Comparison of ENCODE assay signal across 8 cellular contexts in the genomic region with DNA sequence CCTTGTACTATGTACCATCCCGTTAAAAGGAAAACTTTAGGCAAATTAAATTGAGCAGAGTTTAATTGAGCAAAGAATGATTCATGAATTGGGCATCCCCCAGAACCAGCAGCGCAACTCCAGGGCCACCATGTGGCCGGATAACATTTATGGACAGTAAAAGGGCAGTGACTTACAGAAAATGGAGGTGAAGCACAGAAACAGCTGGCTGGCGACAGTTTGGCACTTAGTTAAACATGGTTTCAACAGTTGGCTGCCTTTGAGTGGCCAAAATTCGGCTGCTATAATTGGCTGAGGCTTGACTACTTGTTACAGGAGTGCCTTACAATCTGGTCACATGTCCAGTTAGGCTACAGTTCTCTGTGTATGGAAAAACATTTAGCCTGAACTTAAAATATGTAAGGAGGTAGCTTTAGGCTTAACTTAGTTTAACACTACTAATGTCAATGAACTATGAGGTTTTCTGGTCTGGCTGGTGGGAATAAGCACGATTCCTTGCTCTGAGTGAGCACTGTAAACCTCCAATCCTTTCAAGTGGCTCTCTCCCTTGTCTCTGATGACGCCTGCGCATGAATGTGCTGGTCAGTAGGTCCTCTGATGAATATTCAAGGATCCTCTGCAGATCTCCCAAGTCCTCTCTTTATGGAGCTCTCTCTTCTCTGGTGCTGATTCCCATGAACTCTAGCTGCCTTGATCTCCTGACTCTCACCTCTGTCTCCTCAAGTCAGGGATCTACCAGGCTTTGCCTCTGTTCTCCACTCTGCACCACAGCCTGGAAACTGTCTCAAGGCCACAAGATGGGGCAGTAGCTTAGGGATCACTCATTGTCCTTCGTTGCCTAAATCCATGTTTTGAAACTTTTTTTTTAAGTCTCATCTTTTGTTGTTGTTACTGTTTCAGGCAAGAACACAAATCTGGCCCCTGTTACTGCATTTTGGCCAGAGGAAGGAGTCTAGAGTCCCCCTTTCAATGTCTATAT. TPM values are rescaled to one million over a fixed set of nuclear protein-coding genes. Genes with fewer than 3 reads are reported as not detected.
DNase-seq lines count a peak whose midpoint lies in the region; ATAC-seq lines count a peak whose summit lies in the region.

No MANE protein-coding gene starts in this region.

- H3K27ac ChIP-seq in mesendoderm (ENCODE audit: low read depth, low read length): no peak overlapping the region

- no peak overlapping the region for H3K23ac ChIP-seq in mesendoderm (ENCODE audit: low read length)

- no peaks in the 10 kb centered on the region for H3K4me1 ChIP-seq in mesendoderm (ENCODE audit: control insufficient read depth, low read depth, low read length)

- H2BK120ac ChIP-seq in mesendoderm (ENCODE audit: low read depth, low read length): no peak overlapping the region

- H4K5ac ChIP-seq in mesendoderm (ENCODE audit: low read length): no peak overlapping the region

- ATAC-seq in GM18502 (IDR thresholded peaks at IDR 0.05; ENCODE audit: poor library complexity, unreplicated experiment) (no peak), HG03280 (IDR thresholded peaks at IDR 0.05; ENCODE audit: unreplicated experiment) (no peak)

- no peaks in the 10 kb centered on the region for H3K36me3 ChIP-seq in mesendoderm (ENCODE audit: control insufficient read depth, insufficient read depth, low read length)

- H3K18ac ChIP-seq in mesendoderm (ENCODE audit: low read length): no peak overlapping the region

- H3K9ac ChIP-seq in mesendoderm (ENCODE audit: low read length): peak overlapping the region; percentile 20

- no peak overlapping the region for H3K4me3 ChIP-seq in mesendoderm (ENCODE audit: low read length)

- H3K56ac ChIP-seq in mesendoderm (ENCODE audit: low read length): peak overlapping the region; percentile 22

- no peak overlapping the region for H2BK15ac ChIP-seq in mesendoderm (replicated peaks; ENCODE audit: low read depth)

- no peaks in the 10 kb centered on the region for H3K79me2 ChIP-seq in mesendoderm (ENCODE audit: control insufficient read depth, insufficient read depth, low read length)

- no peak overlapping the region for H2BK5ac ChIP-seq in mesendoderm (ENCODE audit: low read length)

- peak; percentile 56 for DNase-seq in Daoy (ENCODE audit: low read depth)
- DNase-seq in NCI-H524 (lab: John Stamatoyannopoulos, UW): peak; percentile 80 to 94
- DNase-seq in dedifferentiated amniotic fluid mesenchymal stem cell (ENCODE audit: extremely low spot score): peak; percentile 54
- DNase-seq in mesendoderm: peak; percentile 87
- no peak for DNase-seq in OCI-M2 (lab: John Stamatoyannopoulos, UW; ENCODE audit: unreplicated experiment)
- DNase-seq in NCI-H345 (lab: John Stamatoyannopoulos, UW): no peak

- H3K4me2 ChIP-seq in mesendoderm (ENCODE audit: low read length): no peak overlapping the region

- no peaks in the 10 kb centered on the region for H3K27me3 ChIP-seq in mesendoderm (ENCODE audit: insufficient read depth, low read length, poor library complexity)

- H2AK5ac ChIP-seq in mesendoderm (ENCODE audit: low read length): no peak overlapping the region

- H3K79me1 ChIP-seq in mesendoderm (ENCODE audit: low read length): no peaks in the 10 kb centered on the region

- no peak overlapping the region for H3K4ac ChIP-seq in mesendoderm (ENCODE audit: low read depth, low read length)

- no CpG with 5 or more reads among the region's 9 CpGs for WGBS in mesendoderm (ENCODE audit: extremely low coverage, insufficient coverage, low lambda C conversion rate)

- no peak overlapping the region for H4K8ac ChIP-seq in mesendoderm (ENCODE audit: low read depth, low read length)

RNA-seq across cellular contexts. Expression of a gene that starts 24.4 kb away (rescaled TPM):
- total RNA-seq in Daoy (2014; rRNA removed; shearing (Covaris generic)): 18.2 and 19.3 TPM in 2 replicates
- polyA plus RNA-seq in mesendoderm (2013, experiment 1 of 2): 61.9 TPM
- polyA plus RNA-seq in mesendoderm (2013, experiment 2 of 2): 62.7 TPM

Comparison
In these comparisons a context has a peak if more than half of its experiments do, and no peak if none do; other contexts are left out.
1. DNase-seq: peak in Daoy (single experiment), NCI-H524 (2 of 2), dedifferentiated amniotic fluid mesenchymal stem cell (single experiment) and mesendoderm (single experiment); none in OCI-M2 (single experiment) and NCI-H345 (single experiment).